ENCODE assay signal across 8 cellular contexts in genomic region chr2:54103454-54104314, GRCh38. TPM values are rescaled to one million over a fixed set of nuclear protein-coding genes. Genes with fewer than 3 reads are reported as not detected.
DNase-seq lines count a peak whose midpoint lies in the region; ATAC-seq and TF ChIP-seq lines count a peak whose summit lies in the region.

No MANE protein-coding gene starts in this region.

- TF ChIP-seq CTCF in AG09309 (IDR thresholded peaks at IDR 0.05; ENCODE audit: control insufficient read depth, insufficient read depth, low read depth, low read length, missing control alignments), result peak; percentile 2
- no peak for TF ChIP-seq CTCF in natural killer cell (IDR thresholded peaks at IDR 0.05)

- no peak overlapping the region for H3K27ac ChIP-seq in effector memory CD4-positive, alpha-beta T cell (ENCODE audit: insufficient read depth, low read length, poor library complexity, severe bottlenecking)

- no peaks in the 10 kb centered on the region for H3K27me3 ChIP-seq in effector memory CD4-positive, alpha-beta T cell (replicated peaks; ENCODE audit: control insufficient read depth, insufficient read depth, low read length, poor library complexity, severe bottlenecking)

- peaks cover 5 to 7% of the 10 kb centered on the region in 2 donors for H3K4me1 Mint-ChIP-seq in natural killer cell

- ATAC-seq in GM18861 (IDR thresholded peaks at IDR 0.05; ENCODE audit: unreplicated experiment) (peak; percentile 61), HG03378 (IDR thresholded peaks at IDR 0.05; ENCODE audit: unreplicated experiment) (peak; percentile 43), natural killer cell (peak; percentile 72 to 83 (median 82))

- H3K4me1 ChIP-seq in effector memory CD4-positive, alpha-beta T cell (ENCODE audit: control insufficient read depth, insufficient read depth, low read length, poor library complexity, severe bottlenecking), result peaks cover 7% of the 10 kb centered on the region

- no peaks in the 10 kb centered on the region for H3K9me3 Mint-ChIP-seq in natural killer cell

- intact Hi-C loops in natural killer cell (cut with micrococcal nuclease), result no loop called here

- peak overlapping the region in 1 of 2 donors; percentile 48 for H3K27ac Mint-ChIP-seq in natural killer cell

- H3K4me3 Mint-ChIP-seq in natural killer cell, result no peak overlapping the region

- no peaks in the 10 kb centered on the region for H3K9me3 ChIP-seq in effector memory CD4-positive, alpha-beta T cell (ENCODE audit: control insufficient read depth, low read length)

- peak; percentile 10 for DNase-seq in AG09309 (ENCODE audit: low read depth)
- peak; percentile 7 for DNase-seq in SKM-1 (lab: John Stamatoyannopoulos, UW; ENCODE audit: unreplicated experiment)
- DNase-seq in effector memory CD4-positive, alpha-beta T cell, result peak; percentile 4 to 14 (median 13)
- DNase-seq in natural killer cell, result no peak
- no peak for DNase-seq in GM19240 (ENCODE audit: insufficient read length, low spot score)
- DNase-seq in NCI-H1048 (lab: John Stamatoyannopoulos, UW), result no peak

- H3K36me3 ChIP-seq in effector memory CD4-positive, alpha-beta T cell (ENCODE audit: control insufficient read depth, insufficient read depth, low read length), result no peaks in the 10 kb centered on the region

- no peaks in the 10 kb centered on the region for H3K36me3 Mint-ChIP-seq in natural killer cell

- H3K27me3 Mint-ChIP-seq in natural killer cell (ENCODE audit: low read depth in 2 of 2), result no peaks in the 10 kb centered on the region

- H3K4me3 ChIP-seq in AG09309 (ENCODE audit: control insufficient read depth, low read depth, low read length), result no peak overlapping the region
- H3K4me3 ChIP-seq in effector memory CD4-positive, alpha-beta T cell (ENCODE audit: insufficient read depth, low read depth, low read length, poor library complexity, severe bottlenecking), result no peak overlapping the region

RNA-seq across cellular contexts. Expression of gene ACYP2, which starts 11.7 kb away (rescaled TPM):
- 10 to 100 TPM; 14.3 to 18.1 (median 16.7) TPM for total RNA-seq in natural killer cell

Comparison
In these comparisons a context has a peak if more than half of its experiments do, and no peak if none do; other contexts are left out.
1. DNase-seq: peak in AG09309 (single experiment), SKM-1 (single experiment) and effector memory CD4-positive, alpha-beta T cell (3 of 3); none in natural killer cell (single experiment), GM19240 (single experiment) and NCI-H1048 (single experiment).
2. Peak in every context shown above with its lines, with median percentiles within 50 percentile points of each other: ATAC-seq.